In genomic region chr6:28489366-28490190, GRCh38 we compare ENCODE assay signal across 8 cellular contexts. TPM values are rescaled to one million over a fixed set of nuclear protein-coding genes. Genes with fewer than 3 reads are reported as not detected.
DNase-seq lines count a peak whose midpoint lies in the region; ATAC-seq, FAIRE-seq and TF ChIP-seq lines count a peak whose summit lies in the region.
"Had no signal": no experiment of that assay in that cellular context is flagged by ENCODE, and none has a peak within 500 bp of the region (broad histone marks: within the 10 kb centered on the region; RNA-seq: fewer than 3 reads in every experiment).

No MANE protein-coding gene starts in this region.

- peak; percentile 55 for ATAC-seq in GM18511 (IDR thresholded peaks at IDR 0.05; ENCODE audit: unreplicated experiment)
- ATAC-seq in HG03135 (IDR thresholded peaks at IDR 0.05; ENCODE audit: unreplicated experiment) = peak; percentile 66
- ATAC-seq in left colon = peak; percentile 81

- intact Hi-C loops in left colon (cut with DNase I, micrococcal nuclease) = no loop called here

- no peak for FAIRE-seq in bronchial epithelial cell (lab: Jason Lieb, UNC)

- TF ChIP-seq CTCF in bronchial epithelial cell (IDR thresholded peaks at IDR 0.05; ENCODE audit: insufficient read depth, low read length, severe bottlenecking) = no peak

- H3K36me3 ChIP-seq in bronchial epithelial cell (ENCODE audit: control insufficient read depth, insufficient read depth, low read length) = no peaks in the 10 kb centered on the region

- H3K27me3 ChIP-seq in bronchial epithelial cell (ENCODE audit: control insufficient read depth, insufficient read depth, low read length) = no peaks in the 10 kb centered on the region

- DNase-seq in SKM-1 treated with dmso at 0.1 percent for 144 hours (lab: John Stamatoyannopoulos, UW; ENCODE audit: unreplicated experiment) = peak; percentile 41
- peak; percentile 68 for DNase-seq in bronchial epithelial cell (ENCODE audit: low read depth)
- DNase-seq in left colon = peak; percentile 52 to 54
- peak; percentile 22 for DNase-seq in stimulated activated CD4-positive, alpha-beta T cell treated with anti-CD3 and anti-CD28 coated beads, Interleukin-4, amount 100 ng/mL, for 24 hours
- no peak for DNase-seq in NCI-H1048 (lab: John Stamatoyannopoulos, UW)

- H3K4me3 ChIP-seq in bronchial epithelial cell (ENCODE audit: low read depth, low read length) = peak overlapping the region; percentile 43

RNA-seq across cellular contexts. Expression of gene GPX6, which starts 26.0 kb away (rescaled TPM):
- total RNA-seq in bronchial epithelial cell = not detected in 2 replicates
- total RNA-seq in left colon = not detected
- total RNA-seq: dermis microvascular lymphatic vessel endothelial cell had no signal

RNA-seq across cellular contexts. Expression of gene GPX5, which starts 36.1 kb away (rescaled TPM):
- total RNA-seq in bronchial epithelial cell (not detected in 2 replicates), left colon (not detected)
- total RNA-seq: dermis microvascular lymphatic vessel endothelial cell had no signal

RNA-seq across cellular contexts. Expression of gene ZSCAN23, which starts 46.3 kb away (rescaled TPM):
- 2.4 and 2.8 TPM in 2 replicates for total RNA-seq in bronchial epithelial cell
- 1 to 10 TPM; 1.2 to 2.2 TPM for total RNA-seq in left colon
